ENCODE assay signal across 1 cellular context in the genomic region with DNA sequence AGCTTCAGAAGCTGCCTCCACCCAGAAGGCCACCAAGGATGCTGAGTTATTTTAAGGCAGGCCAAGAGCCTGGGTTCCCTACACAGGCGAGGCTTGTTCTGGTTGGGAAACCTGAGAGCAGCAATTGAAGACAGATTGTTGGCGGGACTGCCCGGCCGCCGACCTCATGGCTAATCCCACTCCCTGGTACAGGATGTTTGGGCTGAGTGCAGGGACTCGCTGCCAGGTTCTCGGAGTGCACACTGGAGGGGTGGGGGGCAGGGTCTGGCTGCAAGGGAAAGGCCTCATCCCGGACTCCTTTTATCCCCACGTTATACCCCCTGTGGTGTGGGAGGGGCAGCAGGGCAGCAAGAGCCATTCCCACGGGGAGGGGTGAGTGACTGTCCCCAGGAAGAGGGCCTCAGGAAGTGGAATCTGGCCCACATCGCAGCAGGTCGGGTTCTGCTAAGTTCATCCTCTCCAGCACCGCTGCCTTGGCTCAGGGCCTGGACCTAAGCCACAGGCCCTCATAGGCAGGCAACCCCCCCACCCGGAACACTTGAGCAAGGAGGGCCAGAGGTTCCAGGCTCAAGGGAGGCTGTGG.
A peak's percentile ranks its signal among the peaks of the same experiment; 100 is the strongest.
TF ChIP-seq lines count a peak whose summit lies in the region.

No MANE protein-coding gene starts in this region.

TF ChIP-seq in H1, 55 proteins besides CTCF, POLR2A, EP300 and RAD21:
- TF ChIP-seq, protein P1, sequence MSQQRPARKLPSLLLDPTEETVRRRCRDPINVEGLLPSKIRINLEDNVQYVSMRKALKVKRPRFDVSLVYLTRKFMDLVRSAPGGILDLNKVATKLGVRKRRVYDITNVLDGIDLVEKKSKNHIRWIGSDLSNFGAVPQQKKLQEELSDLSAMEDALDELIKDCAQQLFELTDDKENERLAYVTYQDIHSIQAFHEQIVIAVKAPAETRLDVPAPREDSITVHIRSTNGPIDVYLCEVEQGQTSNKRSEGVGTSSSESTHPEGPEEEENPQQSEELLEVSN (IDR thresholded peaks at IDR 0.05), result peak; percentile 60; the same call in 1 of the 2 replicates
- TF ChIP-seq, protein P2, sequence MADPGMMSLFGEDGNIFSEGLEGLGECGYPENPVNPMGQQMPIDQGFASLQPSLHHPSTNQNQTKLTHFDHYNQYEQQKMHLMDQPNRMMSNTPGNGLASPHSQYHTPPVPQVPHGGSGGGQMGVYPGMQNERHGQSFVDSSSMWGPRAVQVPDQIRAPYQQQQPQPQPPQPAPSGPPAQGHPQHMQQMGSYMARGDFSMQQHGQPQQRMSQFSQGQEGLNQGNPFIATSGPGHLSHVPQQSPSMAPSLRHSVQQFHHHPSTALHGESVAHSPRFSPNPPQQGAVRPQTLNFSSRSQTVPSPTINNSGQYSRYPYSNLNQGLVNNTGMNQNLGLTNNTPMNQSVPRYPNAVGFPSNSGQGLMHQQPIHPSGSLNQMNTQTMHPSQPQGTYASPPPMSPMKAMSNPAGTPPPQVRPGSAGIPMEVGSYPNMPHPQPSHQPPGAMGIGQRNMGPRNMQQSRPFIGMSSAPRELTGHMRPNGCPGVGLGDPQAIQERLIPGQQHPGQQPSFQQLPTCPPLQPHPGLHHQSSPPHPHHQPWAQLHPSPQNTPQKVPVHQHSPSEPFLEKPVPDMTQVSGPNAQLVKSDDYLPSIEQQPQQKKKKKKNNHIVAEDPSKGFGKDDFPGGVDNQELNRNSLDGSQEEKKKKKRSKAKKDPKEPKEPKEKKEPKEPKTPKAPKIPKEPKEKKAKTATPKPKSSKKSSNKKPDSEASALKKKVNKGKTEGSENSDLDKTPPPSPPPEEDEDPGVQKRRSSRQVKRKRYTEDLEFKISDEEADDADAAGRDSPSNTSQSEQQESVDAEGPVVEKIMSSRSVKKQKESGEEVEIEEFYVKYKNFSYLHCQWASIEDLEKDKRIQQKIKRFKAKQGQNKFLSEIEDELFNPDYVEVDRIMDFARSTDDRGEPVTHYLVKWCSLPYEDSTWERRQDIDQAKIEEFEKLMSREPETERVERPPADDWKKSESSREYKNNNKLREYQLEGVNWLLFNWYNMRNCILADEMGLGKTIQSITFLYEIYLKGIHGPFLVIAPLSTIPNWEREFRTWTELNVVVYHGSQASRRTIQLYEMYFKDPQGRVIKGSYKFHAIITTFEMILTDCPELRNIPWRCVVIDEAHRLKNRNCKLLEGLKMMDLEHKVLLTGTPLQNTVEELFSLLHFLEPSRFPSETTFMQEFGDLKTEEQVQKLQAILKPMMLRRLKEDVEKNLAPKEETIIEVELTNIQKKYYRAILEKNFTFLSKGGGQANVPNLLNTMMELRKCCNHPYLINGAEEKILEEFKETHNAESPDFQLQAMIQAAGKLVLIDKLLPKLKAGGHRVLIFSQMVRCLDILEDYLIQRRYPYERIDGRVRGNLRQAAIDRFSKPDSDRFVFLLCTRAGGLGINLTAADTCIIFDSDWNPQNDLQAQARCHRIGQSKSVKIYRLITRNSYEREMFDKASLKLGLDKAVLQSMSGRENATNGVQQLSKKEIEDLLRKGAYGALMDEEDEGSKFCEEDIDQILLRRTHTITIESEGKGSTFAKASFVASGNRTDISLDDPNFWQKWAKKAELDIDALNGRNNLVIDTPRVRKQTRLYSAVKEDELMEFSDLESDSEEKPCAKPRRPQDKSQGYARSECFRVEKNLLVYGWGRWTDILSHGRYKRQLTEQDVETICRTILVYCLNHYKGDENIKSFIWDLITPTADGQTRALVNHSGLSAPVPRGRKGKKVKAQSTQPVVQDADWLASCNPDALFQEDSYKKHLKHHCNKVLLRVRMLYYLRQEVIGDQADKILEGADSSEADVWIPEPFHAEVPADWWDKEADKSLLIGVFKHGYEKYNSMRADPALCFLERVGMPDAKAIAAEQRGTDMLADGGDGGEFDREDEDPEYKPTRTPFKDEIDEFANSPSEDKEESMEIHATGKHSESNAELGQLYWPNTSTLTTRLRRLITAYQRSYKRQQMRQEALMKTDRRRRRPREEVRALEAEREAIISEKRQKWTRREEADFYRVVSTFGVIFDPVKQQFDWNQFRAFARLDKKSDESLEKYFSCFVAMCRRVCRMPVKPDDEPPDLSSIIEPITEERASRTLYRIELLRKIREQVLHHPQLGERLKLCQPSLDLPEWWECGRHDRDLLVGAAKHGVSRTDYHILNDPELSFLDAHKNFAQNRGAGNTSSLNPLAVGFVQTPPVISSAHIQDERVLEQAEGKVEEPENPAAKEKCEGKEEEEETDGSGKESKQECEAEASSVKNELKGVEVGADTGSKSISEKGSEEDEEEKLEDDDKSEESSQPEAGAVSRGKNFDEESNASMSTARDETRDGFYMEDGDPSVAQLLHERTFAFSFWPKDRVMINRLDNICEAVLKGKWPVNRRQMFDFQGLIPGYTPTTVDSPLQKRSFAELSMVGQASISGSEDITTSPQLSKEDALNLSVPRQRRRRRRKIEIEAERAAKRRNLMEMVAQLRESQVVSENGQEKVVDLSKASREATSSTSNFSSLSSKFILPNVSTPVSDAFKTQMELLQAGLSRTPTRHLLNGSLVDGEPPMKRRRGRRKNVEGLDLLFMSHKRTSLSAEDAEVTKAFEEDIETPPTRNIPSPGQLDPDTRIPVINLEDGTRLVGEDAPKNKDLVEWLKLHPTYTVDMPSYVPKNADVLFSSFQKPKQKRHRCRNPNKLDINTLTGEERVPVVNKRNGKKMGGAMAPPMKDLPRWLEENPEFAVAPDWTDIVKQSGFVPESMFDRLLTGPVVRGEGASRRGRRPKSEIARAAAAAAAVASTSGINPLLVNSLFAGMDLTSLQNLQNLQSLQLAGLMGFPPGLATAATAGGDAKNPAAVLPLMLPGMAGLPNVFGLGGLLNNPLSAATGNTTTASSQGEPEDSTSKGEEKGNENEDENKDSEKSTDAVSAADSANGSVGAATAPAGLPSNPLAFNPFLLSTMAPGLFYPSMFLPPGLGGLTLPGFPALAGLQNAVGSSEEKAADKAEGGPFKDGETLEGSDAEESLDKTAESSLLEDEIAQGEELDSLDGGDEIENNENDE (IDR thresholded peaks at IDR 0.05; ENCODE audit: insufficient replicate concordance, low read length), result no peak
- TF ChIP-seq HDAC6 (IDR thresholded peaks at IDR 0.05; ENCODE audit: low read depth, low read length), result no peak
- TF ChIP-seq, protein P3, sequence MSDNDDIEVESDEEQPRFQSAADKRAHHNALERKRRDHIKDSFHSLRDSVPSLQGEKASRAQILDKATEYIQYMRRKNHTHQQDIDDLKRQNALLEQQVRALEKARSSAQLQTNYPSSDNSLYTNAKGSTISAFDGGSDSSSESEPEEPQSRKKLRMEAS (IDR thresholded peaks at IDR 0.05), result 0 out of 2 replicates have a peak, but pooled peaks have one; percentile 23
TF ChIP-seq in H1: peak in this region for 2.
